In genomic region chr19:38686530-38686888, GRCh38 we compare ENCODE assay signal across 9 cellular contexts. TPM values are rescaled to one million over a fixed set of nuclear protein-coding genes. Genes with fewer than 3 reads are reported as not detected.
DNase-seq lines count a peak whose midpoint lies in the region; ATAC-seq, FAIRE-seq and TF ChIP-seq lines count a peak whose summit lies in the region.
"Had no signal": no experiment of that assay in that cellular context is flagged by ENCODE, and none has a peak within 500 bp of the region (broad histone marks: within the 10 kb centered on the region; RNA-seq: fewer than 3 reads in every experiment).

No MANE protein-coding gene starts in this region.

- peaks cover 48% of the 10 kb centered on the region for H3K4me1 ChIP-seq in endothelial cell of umbilical vein (ENCODE audit: control insufficient read depth, extremely low read depth, insufficient read depth, low read length)

- H3K79me2 ChIP-seq in endothelial cell of umbilical vein (ENCODE audit: control insufficient read depth, insufficient read depth, low read length), result peaks cover 86% of the 10 kb centered on the region

- H3K4me2 ChIP-seq in endothelial cell of umbilical vein (ENCODE audit: insufficient read depth, low read length), result no peak overlapping the region

- no peaks in the 10 kb centered on the region for H3K36me3 ChIP-seq in endothelial cell of umbilical vein (ENCODE audit: control insufficient read depth in 2 of 2, extremely low read depth in 1 of 2, insufficient read depth in 2 of 2, low read length in 2 of 2)

- H4K20me1 ChIP-seq in endothelial cell of umbilical vein (replicated peaks; ENCODE audit: control insufficient read depth, extremely low read depth, insufficient read depth, low read length), result no peaks in the 10 kb centered on the region

- ATAC-seq in GM18511 (IDR thresholded peaks at IDR 0.05; ENCODE audit: unreplicated experiment), result peak; percentile 43
- no peak for ATAC-seq in GM21447 (IDR thresholded peaks at IDR 0.05; ENCODE audit: unreplicated experiment)

- no TSS peak for BruUV-seq in endothelial cell of umbilical vein (replicated peaks; lab: Mats Ljungman, UMichigan)

- H3K27me3 ChIP-seq in endothelial cell of umbilical vein (ENCODE audit: control insufficient read depth in 2 of 2, insufficient read depth in 2 of 2, low read length in 2 of 2), result no peaks in the 10 kb centered on the region

- intact Hi-C loops in endothelial cell of umbilical vein (cut with micrococcal nuclease), result no loop called here

- peak overlapping the region; percentile 72 for H3K9ac ChIP-seq in endothelial cell of umbilical vein (replicated peaks; ENCODE audit: extremely low read depth, insufficient read depth, low read length)

- CTCF ChIA-PET in endothelial cell of umbilical vein (lab: Charles Lee), result interaction anchor here (0.8 to 2.4 kb wide), 8 partner anchors 9 to 52 kb away, joined by 3 to 13 read pairs (median 6); partner anchors contain the start of gene ACTN4

- no peak for FAIRE-seq in endothelial cell of umbilical vein (lab: Jason Lieb, UNC)

- POLR2A ChIA-PET in endothelial cell of umbilical vein (lab: Charles Lee), result interaction anchor here (0.8 to 1.5 kb wide), 2 partner anchors 28 to 39 kb away, joined by 5 to 6 read pairs; partner anchors contain the start of gene ACTN4

- H3K27ac ChIP-seq in endothelial cell of umbilical vein (ENCODE audit: insufficient read depth, low read depth, low read length) (peak overlapping the region; percentile 90), skin epidermis (peak overlapping the region in 20 of 21 experiments; percentile 80 to 98 (median 92)), caudate nucleus (ENCODE audit: low read depth, low read length) (no peak overlapping the region)

- DNase-seq in T-helper 22 cell (ENCODE audit: low read depth) (peak; percentile 77), endothelial cell of umbilical vein (ENCODE audit: low read depth, low spot score) (no peak), Ammon's horn (ENCODE audit: low spot score) (no peak), caudate nucleus (lab: John Stamatoyannopoulos, UW) (no peak), islet precursor cell (no peak)
- DNase-seq: left cardiac atrium had no signal

- TF ChIP-seq POLR2A in endothelial cell of umbilical vein (IDR thresholded peaks at IDR 0.05; ENCODE audit: low read depth, low read length), result no peak

- no peak overlapping the region for H3K4me3 ChIP-seq in endothelial cell of umbilical vein (replicated peaks in 1 of 3; ENCODE audit: insufficient read depth in 1 of 3, low read depth in 1 of 3, low read length in 3 of 3)
- no peak overlapping the region for H3K4me3 ChIP-seq in skin epidermis

- no peaks in the 10 kb centered on the region for H3K9me3 ChIP-seq in endothelial cell of umbilical vein (replicated peaks; ENCODE audit: control insufficient read depth, insufficient read depth, low read length)

- no peak overlapping the region for H2AFZ ChIP-seq in endothelial cell of umbilical vein (ENCODE audit: low read depth, low read length)

- dilution Hi-C loops in endothelial cell of umbilical vein (cut with MboI; ENCODE audit: extremely low pct_ligation_motif_present, low sequenced_read_pairs), result no loop called here

- no peak for TF ChIP-seq CTCF in endothelial cell of umbilical vein (IDR thresholded peaks at IDR 0.05; ENCODE audit: extremely low read depth in 1 of 2, insufficient read depth in 1 of 2, low read depth in 1 of 2, low read length in 2 of 2)

- no peaks in the 10 kb centered on the region for H3K9me1 ChIP-seq in endothelial cell of umbilical vein (replicated peaks; ENCODE audit: control insufficient read depth, extremely low read depth, insufficient read depth, low read length)

TF ChIP-seq in endothelial cell of umbilical vein, 7 proteins besides CTCF, POLR2A, EP300 and RAD21:
- TF ChIP-seq JUN (IDR thresholded peaks at IDR 0.05; ENCODE audit: borderline replicate concordance, insufficient read depth, insufficient read length, low read depth), result no peak
- TF ChIP-seq FOS (IDR thresholded peaks at IDR 0.05; ENCODE audit: borderline replicate concordance, insufficient read depth, low read length), result no peak
- TF ChIP-seq MYC (IDR thresholded peaks at IDR 0.05; ENCODE audit: low read depth, low read length), result no peak
- no peak for TF ChIP-seq POLR2AphosphoS5 (IDR thresholded peaks at IDR 0.05; ENCODE audit: insufficient read depth, low read depth, low read length)
- TF ChIP-seq GATA2 (IDR thresholded peaks at IDR 0.05; ENCODE audit: insufficient read depth, insufficient read length, low read depth, low read length), result no peak
- no peak for TF ChIP-seq MAX (IDR thresholded peaks at IDR 0.05; ENCODE audit: insufficient read depth, insufficient read length)
- no peak for TF ChIP-seq EZH2 (IDR thresholded peaks at IDR 0.05; ENCODE audit: borderline replicate concordance, low read depth, low read length, severe bottlenecking)
TF ChIP-seq in endothelial cell of umbilical vein: peak in this region for 0.

RNA-seq across cellular contexts. Expression of gene ACTN4, which starts 39.1 kb away (rescaled TPM):
- total RNA-seq in endothelial cell of umbilical vein, result 693 and 748 TPM in 2 replicates
- polyA plus RNA-seq in endothelial cell of umbilical vein, result 313 and 329 TPM in 2 replicates
- polyA plus RNA-seq in endothelial cell of umbilical vein (2011; cell fraction: cytosol; rRNA removed), result 293 and 306 TPM in 2 replicates
- polyA plus RNA-seq in endothelial cell of umbilical vein (2011; cell fraction: nucleus; rRNA removed), result 829 and 939 TPM in 2 replicates
- 615 and 712 TPM in 2 replicates for polyA plus RNA-seq in endothelial cell of umbilical vein (2012)
- 461 and 482 TPM in 2 replicates for polyA minus RNA-seq in endothelial cell of umbilical vein
- 78.8 TPM for polyA minus RNA-seq in endothelial cell of umbilical vein (2011; cell fraction: cytosol; rRNA and poly(A)+ RNA removed)
- polyA minus RNA-seq in endothelial cell of umbilical vein (2011; cell fraction: nucleus; rRNA and poly(A)+ RNA removed), result 238 and 273 TPM in 2 replicates

RNA-seq across cellular contexts. Expression of gene CAPN12, which starts 57.8 kb away (rescaled TPM):
- not detected in 2 replicates for total RNA-seq in endothelial cell of umbilical vein
- 0.35 and 0.45 TPM in 2 replicates for polyA plus RNA-seq in endothelial cell of umbilical vein
- polyA plus RNA-seq in endothelial cell of umbilical vein (2011; cell fraction: cytosol; rRNA removed), result 0.18 and 0.23 TPM in 2 replicates
- 1.5 and 5.0 TPM in 2 replicates for polyA plus RNA-seq in endothelial cell of umbilical vein (2011; cell fraction: nucleus; rRNA removed)
- 0.11 and 0.65 TPM in 2 replicates for polyA plus RNA-seq in endothelial cell of umbilical vein (2012)
- polyA minus RNA-seq in endothelial cell of umbilical vein, result 0.19 and 0.32 TPM in 2 replicates
- polyA minus RNA-seq in endothelial cell of umbilical vein (2011; cell fraction: cytosol; rRNA and poly(A)+ RNA removed), result not detected
- polyA minus RNA-seq in endothelial cell of umbilical vein (2011; cell fraction: nucleus; rRNA and poly(A)+ RNA removed), result not detected in 2 replicates
